ENCODE assay signal across 1 cellular context in the genomic region with DNA sequence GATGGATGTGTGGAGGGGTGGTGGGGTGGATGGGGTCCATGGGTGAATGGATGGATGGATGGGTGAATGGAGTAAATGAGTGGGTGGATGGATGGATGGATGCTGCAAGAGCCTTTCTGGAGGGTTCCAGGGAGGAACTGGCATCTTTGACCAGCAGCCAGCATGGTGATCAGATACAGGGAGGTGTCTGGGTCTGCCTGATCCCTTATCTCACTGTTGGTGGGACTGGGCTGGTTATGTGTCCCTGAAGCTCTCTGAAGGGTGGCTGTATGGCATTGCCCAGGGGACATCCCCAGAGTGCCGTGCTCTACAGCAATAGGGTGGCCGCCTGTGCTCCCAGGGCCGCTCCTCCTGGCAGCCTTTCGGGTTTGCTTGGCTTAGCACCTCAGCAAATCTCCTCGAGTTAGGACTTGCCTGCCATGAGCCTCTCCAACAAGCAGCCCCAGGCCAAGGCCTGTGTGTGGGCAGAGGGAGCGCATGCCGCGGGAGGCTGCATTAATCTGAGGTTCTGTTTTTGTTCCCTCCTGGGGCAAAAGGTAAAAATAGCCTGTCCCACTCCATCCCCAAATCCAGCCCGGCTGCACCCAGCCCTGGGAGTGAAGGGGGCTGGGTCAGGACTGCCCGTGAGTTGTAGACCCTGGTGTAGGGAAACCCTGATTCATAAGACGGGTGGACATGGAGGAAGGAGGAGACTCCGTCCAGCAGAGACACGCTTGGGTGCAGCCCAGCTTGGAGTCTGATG.
TF ChIP-seq lines count a peak whose summit lies in the region.

No MANE protein-coding gene starts in this region.

TF ChIP-seq in GM23338, 12 proteins besides CTCF, POLR2A, EP300 and RAD21 (continued from another document):
- TF ChIP-seq ETS1 (IDR thresholded peaks at IDR 0.05) (no peak), EZH2 (IDR thresholded peaks at IDR 0.05; ENCODE audit: low read depth, unreplicated experiment) (no peak), ZNF114 (CRISPR knock-in tag; IDR thresholded peaks at IDR 0.05) (no peak), CREB1 (CRISPR knock-in tag; IDR thresholded peaks at IDR 0.05; ENCODE audit: low read depth) (no peak), POLR2AphosphoS5 (IDR thresholded peaks at IDR 0.05; ENCODE audit: low read depth) (no peak)
- TF ChIP-seq, protein P1, sequence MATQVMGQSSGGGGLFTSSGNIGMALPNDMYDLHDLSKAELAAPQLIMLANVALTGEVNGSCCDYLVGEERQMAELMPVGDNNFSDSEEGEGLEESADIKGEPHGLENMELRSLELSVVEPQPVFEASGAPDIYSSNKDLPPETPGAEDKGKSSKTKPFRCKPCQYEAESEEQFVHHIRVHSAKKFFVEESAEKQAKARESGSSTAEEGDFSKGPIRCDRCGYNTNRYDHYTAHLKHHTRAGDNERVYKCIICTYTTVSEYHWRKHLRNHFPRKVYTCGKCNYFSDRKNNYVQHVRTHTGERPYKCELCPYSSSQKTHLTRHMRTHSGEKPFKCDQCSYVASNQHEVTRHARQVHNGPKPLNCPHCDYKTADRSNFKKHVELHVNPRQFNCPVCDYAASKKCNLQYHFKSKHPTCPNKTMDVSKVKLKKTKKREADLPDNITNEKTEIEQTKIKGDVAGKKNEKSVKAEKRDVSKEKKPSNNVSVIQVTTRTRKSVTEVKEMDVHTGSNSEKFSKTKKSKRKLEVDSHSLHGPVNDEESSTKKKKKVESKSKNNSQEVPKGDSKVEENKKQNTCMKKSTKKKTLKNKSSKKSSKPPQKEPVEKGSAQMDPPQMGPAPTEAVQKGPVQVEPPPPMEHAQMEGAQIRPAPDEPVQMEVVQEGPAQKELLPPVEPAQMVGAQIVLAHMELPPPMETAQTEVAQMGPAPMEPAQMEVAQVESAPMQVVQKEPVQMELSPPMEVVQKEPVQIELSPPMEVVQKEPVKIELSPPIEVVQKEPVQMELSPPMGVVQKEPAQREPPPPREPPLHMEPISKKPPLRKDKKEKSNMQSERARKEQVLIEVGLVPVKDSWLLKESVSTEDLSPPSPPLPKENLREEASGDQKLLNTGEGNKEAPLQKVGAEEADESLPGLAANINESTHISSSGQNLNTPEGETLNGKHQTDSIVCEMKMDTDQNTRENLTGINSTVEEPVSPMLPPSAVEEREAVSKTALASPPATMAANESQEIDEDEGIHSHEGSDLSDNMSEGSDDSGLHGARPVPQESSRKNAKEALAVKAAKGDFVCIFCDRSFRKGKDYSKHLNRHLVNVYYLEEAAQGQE (IDR thresholded peaks at IDR 0.05; ENCODE audit: unreplicated experiment): no peak
- TF ChIP-seq, protein P2, sequence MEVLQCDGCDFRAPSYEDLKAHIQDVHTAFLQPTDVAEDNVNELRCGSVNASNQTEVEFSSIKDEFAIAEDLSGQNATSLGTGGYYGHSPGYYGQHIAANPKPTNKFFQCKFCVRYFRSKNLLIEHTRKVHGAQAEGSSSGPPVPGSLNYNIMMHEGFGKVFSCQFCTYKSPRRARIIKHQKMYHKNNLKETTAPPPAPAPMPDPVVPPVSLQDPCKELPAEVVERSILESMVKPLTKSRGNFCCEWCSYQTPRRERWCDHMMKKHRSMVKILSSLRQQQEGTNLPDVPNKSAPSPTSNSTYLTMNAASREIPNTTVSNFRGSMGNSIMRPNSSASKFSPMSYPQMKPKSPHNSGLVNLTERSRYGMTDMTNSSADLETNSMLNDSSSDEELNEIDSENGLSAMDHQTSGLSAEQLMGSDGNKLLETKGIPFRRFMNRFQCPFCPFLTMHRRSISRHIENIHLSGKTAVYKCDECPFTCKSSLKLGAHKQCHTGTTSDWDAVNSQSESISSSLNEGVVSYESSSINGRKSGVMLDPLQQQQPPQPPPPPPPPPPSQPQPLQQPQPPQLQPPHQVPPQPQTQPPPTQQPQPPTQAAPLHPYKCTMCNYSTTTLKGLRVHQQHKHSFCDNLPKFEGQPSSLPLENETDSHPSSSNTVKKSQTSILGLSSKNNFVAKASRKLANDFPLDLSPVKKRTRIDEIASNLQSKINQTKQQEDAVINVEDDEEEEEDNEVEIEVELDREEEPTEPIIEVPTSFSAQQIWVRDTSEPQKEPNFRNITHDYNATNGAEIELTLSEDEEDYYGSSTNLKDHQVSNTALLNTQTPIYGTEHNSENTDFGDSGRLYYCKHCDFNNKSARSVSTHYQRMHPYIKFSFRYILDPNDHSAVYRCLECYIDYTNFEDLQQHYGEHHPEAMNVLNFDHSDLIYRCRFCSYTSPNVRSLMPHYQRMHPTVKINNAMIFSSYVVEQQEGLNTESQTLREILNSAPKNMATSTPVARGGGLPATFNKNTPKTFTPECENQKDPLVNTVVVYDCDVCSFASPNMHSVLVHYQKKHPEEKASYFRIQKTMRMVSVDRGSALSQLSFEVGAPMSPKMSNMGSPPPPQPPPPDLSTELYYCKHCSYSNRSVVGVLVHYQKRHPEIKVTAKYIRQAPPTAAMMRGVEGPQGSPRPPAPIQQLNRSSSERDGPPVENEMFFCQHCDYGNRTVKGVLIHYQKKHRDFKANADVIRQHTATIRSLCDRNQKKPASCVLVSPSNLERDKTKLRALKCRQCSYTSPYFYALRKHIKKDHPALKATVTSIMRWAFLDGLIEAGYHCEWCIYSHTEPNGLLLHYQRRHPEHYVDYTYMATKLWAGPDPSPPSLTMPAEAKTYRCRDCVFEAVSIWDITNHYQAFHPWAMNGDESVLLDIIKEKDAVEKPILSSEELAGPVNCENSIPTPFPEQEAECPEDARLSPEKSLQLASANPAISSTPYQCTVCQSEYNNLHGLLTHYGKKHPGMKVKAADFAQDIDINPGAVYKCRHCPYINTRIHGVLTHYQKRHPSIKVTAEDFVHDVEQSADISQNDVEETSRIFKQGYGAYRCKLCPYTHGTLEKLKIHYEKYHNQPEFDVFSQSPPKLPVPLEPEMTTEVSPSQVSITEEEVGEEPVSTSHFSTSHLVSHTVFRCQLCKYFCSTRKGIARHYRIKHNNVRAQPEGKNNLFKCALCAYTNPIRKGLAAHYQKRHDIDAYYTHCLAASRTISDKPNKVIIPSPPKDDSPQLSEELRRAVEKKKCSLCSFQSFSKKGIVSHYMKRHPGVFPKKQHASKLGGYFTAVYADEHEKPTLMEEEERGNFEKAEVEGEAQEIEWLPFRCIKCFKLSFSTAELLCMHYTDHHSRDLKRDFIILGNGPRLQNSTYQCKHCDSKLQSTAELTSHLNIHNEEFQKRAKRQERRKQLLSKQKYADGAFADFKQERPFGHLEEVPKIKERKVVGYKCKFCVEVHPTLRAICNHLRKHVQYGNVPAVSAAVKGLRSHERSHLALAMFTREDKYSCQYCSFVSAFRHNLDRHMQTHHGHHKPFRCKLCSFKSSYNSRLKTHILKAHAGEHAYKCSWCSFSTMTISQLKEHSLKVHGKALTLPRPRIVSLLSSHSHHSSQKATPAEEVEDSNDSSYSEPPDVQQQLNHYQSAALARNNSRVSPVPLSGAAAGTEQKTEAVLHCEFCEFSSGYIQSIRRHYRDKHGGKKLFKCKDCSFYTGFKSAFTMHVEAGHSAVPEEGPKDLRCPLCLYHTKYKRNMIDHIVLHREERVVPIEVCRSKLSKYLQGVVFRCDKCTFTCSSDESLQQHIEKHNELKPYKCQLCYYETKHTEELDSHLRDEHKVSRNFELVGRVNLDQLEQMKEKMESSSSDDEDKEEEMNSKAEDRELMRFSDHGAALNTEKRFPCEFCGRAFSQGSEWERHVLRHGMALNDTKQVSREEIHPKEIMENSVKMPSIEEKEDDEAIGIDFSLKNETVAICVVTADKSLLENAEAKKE (CRISPR knock-in tag; IDR thresholded peaks at IDR 0.05): no peak
